21 cellular contexts compared by ENCODE assay signal in the genomic region with DNA sequence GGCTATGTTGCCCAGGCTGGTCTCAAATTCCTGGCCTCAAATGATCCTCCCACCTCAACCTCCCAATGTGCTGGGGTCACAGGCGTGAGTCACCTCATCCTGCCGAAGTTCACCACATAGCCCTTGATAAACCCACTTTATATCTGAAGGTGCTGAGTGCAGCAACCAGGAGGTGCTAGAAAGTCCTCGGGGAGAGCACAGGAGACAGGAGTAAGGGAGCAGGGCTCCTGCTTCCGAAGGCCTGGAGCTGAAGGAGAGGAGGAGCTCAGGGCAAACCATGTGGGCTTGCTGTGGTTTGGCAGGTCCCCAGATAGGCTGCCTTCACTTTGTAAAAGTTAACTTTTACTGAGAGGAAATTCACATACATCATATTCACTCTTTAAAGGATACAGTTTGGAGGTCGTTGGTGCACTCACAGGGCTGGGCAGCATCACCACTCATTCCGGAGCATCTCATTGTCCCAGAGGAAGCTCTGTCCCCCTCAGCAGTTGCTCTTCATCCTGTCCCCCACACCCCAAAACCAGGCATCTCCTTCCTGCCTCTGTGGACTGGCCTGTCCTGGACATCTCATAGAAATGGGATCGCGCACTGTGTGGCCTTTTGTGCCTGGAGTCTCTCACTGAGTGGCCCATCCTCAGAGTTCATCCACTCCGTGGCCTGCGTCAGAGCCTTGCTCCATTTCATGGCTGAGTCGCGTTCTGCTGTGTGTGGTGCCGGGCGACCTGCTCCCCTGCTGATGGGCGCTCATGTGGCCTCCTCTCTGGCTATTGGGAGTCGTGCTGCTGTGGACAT. TPM values are rescaled to one million over a fixed set of nuclear protein-coding genes. Genes with fewer than 3 reads are reported as not detected.
DNase-seq lines count a peak whose midpoint lies in the region; ATAC-seq, FAIRE-seq and TF ChIP-seq lines count a peak whose summit lies in the region.
"Had no signal": no experiment of that assay in that cellular context is flagged by ENCODE, and none has a peak within 500 bp of the region (broad histone marks: within the 10 kb centered on the region; RNA-seq: fewer than 3 reads in every experiment).

No MANE protein-coding gene starts in this region.

- H3K4me1 ChIP-seq in kidney (ENCODE audit: control insufficient read depth in 1 of 2, insufficient read depth in 1 of 2, low read depth in 1 of 2, low read length in 2 of 2): no peaks in the 10 kb centered on the region
- H3K4me1 ChIP-seq: Caco-2 had no signal

- H3K4me3 ChIP-seq in cardiac fibroblast (replicated peaks in 1 of 2; ENCODE audit: low read depth in 2 of 2, low read length in 2 of 2): no peak overlapping the region
- no peak overlapping the region for H3K4me3 ChIP-seq in kidney (ENCODE audit: low read length in 2 of 2)
- H3K4me3 ChIP-seq: MG63, psoas muscle had no signal

- H3K9ac ChIP-seq in kidney (ENCODE audit: low read length in 2 of 2): no peak overlapping the region

- H3K4me3 Mint-ChIP-seq in HFFc6: no peak overlapping the region
- H3K4me3 Mint-ChIP-seq: activated naive CD4-positive, alpha-beta T cell treated with anti-CD3 and anti-CD28 coated beads for 36 hours; effector memory CD8-positive, alpha-beta T cell; naive thymus-derived CD8-positive, alpha-beta T cell; stimulated activated naive CD8-positive, alpha-beta T cell treated with anti-CD3 and anti-CD28 coated beads, Interleukin-15, amount 100 ng/mL, for 72 hours had no signal

- peaks cover 2% of the 10 kb centered on the region for H3K27me3 Mint-ChIP-seq in HFFc6 (ENCODE audit: insufficient read depth)
- H3K27me3 Mint-ChIP-seq: effector memory CD8-positive, alpha-beta T cell; naive thymus-derived CD8-positive, alpha-beta T cell; stimulated activated naive CD8-positive, alpha-beta T cell treated with anti-CD3 and anti-CD28 coated beads, Interleukin-15, amount 100 ng/mL, for 72 hours had no signal

- H3K4me1 Mint-ChIP-seq in HFFc6 (ENCODE audit: low read depth): no peaks in the 10 kb centered on the region
- H3K4me1 Mint-ChIP-seq: stimulated activated naive CD8-positive, alpha-beta T cell treated with anti-CD3 and anti-CD28 coated beads, Interleukin-15, amount 100 ng/mL, for 72 hours had no signal

- intact Hi-C loops in kidney (cut with DNase I): no loop called here

- peak overlapping the region; percentile 54 for H3K27ac Mint-ChIP-seq in HFFc6
- H3K27ac Mint-ChIP-seq: activated naive CD4-positive, alpha-beta T cell treated with anti-CD3 and anti-CD28 coated beads for 36 hours; effector memory CD8-positive, alpha-beta T cell; stimulated activated naive CD8-positive, alpha-beta T cell treated with anti-CD3 and anti-CD28 coated beads, Interleukin-15, amount 100 ng/mL, for 72 hours had no signal

- H3K27ac ChIP-seq in kidney (ENCODE audit: low read depth in 2 of 2, low read length in 2 of 2): no peak overlapping the region
- H3K27ac ChIP-seq: psoas muscle had no signal

- no peak for FAIRE-seq in kidney (lab: Jason Lieb, UNC)
- FAIRE-seq: urothelium cell line had no signal

- peaks cover 2 to 9% of the 10 kb centered on the region in 2 donors for H3K36me3 ChIP-seq in kidney (ENCODE audit: control insufficient read depth in 1 of 2, insufficient read depth in 2 of 2, low read length in 2 of 2)
- H3K36me3 ChIP-seq: MG63 had no signal

- TF ChIP-seq CTCF in HFFc6 (IDR thresholded peaks at IDR 0.05): no peak
- no peak for TF ChIP-seq CTCF in cardiac fibroblast (IDR thresholded peaks at IDR 0.05; ENCODE audit: low read depth, low read length)
- TF ChIP-seq CTCF in kidney (IDR thresholded peaks at IDR 0.05; ENCODE audit: borderline replicate concordance, extremely low read depth, insufficient read depth): no peak

- ATAC-seq in GM18502 (IDR thresholded peaks at IDR 0.05; ENCODE audit: poor library complexity, unreplicated experiment) (no peak), GM18858 (IDR thresholded peaks at IDR 0.05; ENCODE audit: unreplicated experiment) (no peak)
- ATAC-seq: effector memory CD8-positive, alpha-beta T cell; naive thymus-derived CD8-positive, alpha-beta T cell; psoas muscle; stimulated activated naive CD8-positive, alpha-beta T cell treated with anti-CD3 and anti-CD28 coated beads, Interleukin-15, amount 100 ng/mL, for 72 hours had no signal

- H3K9me3 Mint-ChIP-seq in HFFc6: no peaks in the 10 kb centered on the region
- H3K9me3 Mint-ChIP-seq: activated naive CD4-positive, alpha-beta T cell treated with anti-CD3 and anti-CD28 coated beads for 36 hours; effector memory CD8-positive, alpha-beta T cell; naive thymus-derived CD8-positive, alpha-beta T cell; stimulated activated naive CD8-positive, alpha-beta T cell treated with anti-CD3 and anti-CD28 coated beads, Interleukin-15, amount 100 ng/mL, for 72 hours had no signal

- no peaks in the 10 kb centered on the region; the same call in 1 of the 2 replicates for H3K36me3 Mint-ChIP-seq in HFFc6 (ENCODE audit: low read depth)

- DNase-seq in AG08395 (ENCODE audit: low spot score) (peak; percentile 82), HFFc6 (peak; percentile 37), cardiac fibroblast (ENCODE audit: low read depth in 2 of 2) (peak; percentile 39 to 67), kidney (peak; percentile 57), pons (ENCODE audit: low spot score) (no peak)
- DNase-seq in effector CD4-positive, alpha-beta T cell: no peak
- DNase-seq: activated naive CD4-positive, alpha-beta T cell treated with anti-CD3 and anti-CD28 coated beads for 36 hours; Caco-2; effector memory CD8-positive, alpha-beta T cell; H7; mammary epithelial cell; MG63; naive thymus-derived CD8-positive, alpha-beta T cell; NCI-H1694; psoas muscle; SIG-M5; stimulated activated naive CD8-positive, alpha-beta T cell treated with anti-CD3 and anti-CD28 coated beads, Interleukin-15, amount 100 ng/mL, for 72 hours; T-helper 2 cell had no signal

- no peaks in the 10 kb centered on the region for H3K9me3 ChIP-seq in kidney (ENCODE audit: control insufficient read depth in 1 of 2, low read length in 2 of 2)
- H3K9me3 ChIP-seq: Caco-2, MG63, psoas muscle had no signal

RNA-seq across cellular contexts. Expression of gene KDM4B, which starts 49.5 kb away (rescaled TPM):
- 10 to 100 TPM; 17.0 to 27.2 (median 20.3) TPM for total RNA-seq in HFFc6 (2021; fragmentation: NEBNext Ultra II Directional; extraction: Animal tissue kit (Norgen Biotek cat#: 25700))
- total RNA-seq in kidney: 35.7 TPM
- 6.6 TPM for polyA plus RNA-seq in kidney (ENCODE audit: insufficient read depth, low read depth, low replicate concordance)

Comparison
In these comparisons a context has a peak if more than half of its experiments do, and no peak if none do; other contexts are left out.
1. DNase-seq: peak in AG08395 (single experiment), HFFc6 (single experiment), cardiac fibroblast (2 of 2) and kidney (single experiment); none in pons (single experiment) and effector CD4-positive, alpha-beta T cell (single experiment).